Comparison of ENCODE assay signal across 22 cellular contexts in the genomic region with DNA sequence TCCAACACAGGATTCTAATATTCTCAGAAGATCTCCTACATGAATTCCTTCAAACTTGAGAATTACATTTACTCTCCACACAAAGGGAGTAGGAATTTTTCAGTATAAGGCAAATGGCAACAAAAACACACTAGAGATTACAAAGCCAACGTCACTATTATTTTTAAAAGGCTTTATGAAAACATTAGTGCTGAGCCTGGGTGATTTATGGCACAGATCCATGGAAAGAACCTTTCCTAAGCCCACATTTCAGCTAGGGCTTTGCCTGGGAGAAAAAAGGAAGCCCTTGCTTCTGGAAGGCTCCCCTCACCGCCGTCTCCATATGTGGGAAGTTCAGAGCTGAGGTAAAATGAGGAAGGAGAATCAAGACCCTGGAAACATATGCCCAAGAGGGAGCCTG.
"Had no signal": no experiment of that assay in that cellular context is flagged by ENCODE, and none has a peak within 500 bp of the region (broad histone marks: within the 10 kb centered on the region; RNA-seq: fewer than 3 reads in every experiment).

No MANE protein-coding gene starts in this region.

- H3K9me3 ChIP-seq: esophagus squamous epithelium, left lung, prostate gland, uterus had no signal

- H3K9me3 Mint-ChIP-seq: activated B cell treated with CpG ODN at 0.5 μM for 24 hours; activated CD4-positive, alpha-beta memory T cell treated with anti-CD3 and anti-CD28 coated beads for 36 hours; activated naive CD8-positive, alpha-beta T cell treated with anti-CD3 and anti-CD28 coated beads, Interleukin-2, amount 50 U/mL, for 24 hours; activated T-helper 1 cell treated with anti-CD3 and anti-CD28 coated beads, Interleukin-12 subunit alpha, Interleukin-12 subunit beta, Interleukin-2, Interleukin-4 antibody, amounts not matched to agents 30 ng/mL and 10 ng/mL and 1 ng/mL, durations not matched to agents 14 hours and 24 hours and 36 hours; stimulated activated naive CD8-positive, alpha-beta T cell treated with anti-CD3 and anti-CD28 coated beads, Interleukin-15, Interleukin-2, amounts not matched to agents 100 ng/mL and 50 ng/mL, for 24 hours had no signal

- H3K27me3 Mint-ChIP-seq: activated naive CD8-positive, alpha-beta T cell treated with anti-CD3 and anti-CD28 coated beads, Interleukin-2, amount 50 U/mL, for 24 hours had no signal

- H3K4me3 ChIP-seq: esophagus squamous epithelium, left lung, lung, prostate gland, SK-N-MC, uterus had no signal

- DNase-seq: activated B cell treated with CpG ODN at 0.5 μM for 24 hours; activated CD4-positive, alpha-beta memory T cell treated with anti-CD3 and anti-CD28 coated beads for 36 hours; activated CD4-positive, alpha-beta T cell treated with anti-CD3 and anti-CD28 coated beads for 4 hours; activated gamma-delta T cell; activated naive CD4-positive, alpha-beta T cell treated with anti-CD3 and anti-CD28 coated beads, Interleukin-2, amount 50 U/mL, for 16 hours; activated naive CD8-positive, alpha-beta T cell treated with anti-CD3 and anti-CD28 coated beads, Interleukin-2, amount 50 U/mL, for 24 hours; anterior cingulate cortex; esophagus squamous epithelium; foreskin keratinocyte; left lung; naive thymus-derived CD4-positive, alpha-beta T cell; stimulated activated CD4-positive, alpha-beta T cell treated with anti-CD3 and anti-CD28 coated beads, Interleukin-4, amount 100 ng/mL, for 24 hours; SW 1271; T-helper 17 cell; trophoblast cell; uterus had no signal

- H3K27ac ChIP-seq: esophagus squamous epithelium, foreskin keratinocyte, left lung, prostate gland, SK-N-MC, uterus had no signal

- FAIRE-seq: colon had no signal

- ATAC-seq: activated naive CD8-positive, alpha-beta T cell treated with anti-CD3 and anti-CD28 coated beads, Interleukin-2, amount 50 U/mL, for 24 hours; foreskin keratinocyte; left lung; naive thymus-derived CD4-positive, alpha-beta T cell; T-helper 17 cell had no signal

- H3K27ac Mint-ChIP-seq: activated B cell treated with CpG ODN at 0.5 μM for 24 hours; activated CD4-positive, alpha-beta memory T cell treated with anti-CD3 and anti-CD28 coated beads for 36 hours; activated naive CD8-positive, alpha-beta T cell treated with anti-CD3 and anti-CD28 coated beads, Interleukin-2, amount 50 U/mL, for 24 hours; activated T-helper 1 cell treated with anti-CD3 and anti-CD28 coated beads, Interleukin-12 subunit alpha, Interleukin-12 subunit beta, Interleukin-2, Interleukin-4 antibody, amounts not matched to agents 30 ng/mL and 10 ng/mL and 1 ng/mL, durations not matched to agents 14 hours and 24 hours and 36 hours; naive thymus-derived CD4-positive, alpha-beta T cell; stimulated activated naive CD8-positive, alpha-beta T cell treated with anti-CD3 and anti-CD28 coated beads, Interleukin-15, Interleukin-2, amounts not matched to agents 100 ng/mL and 50 ng/mL, for 24 hours; T-helper 17 cell had no signal

- H3K4me1 ChIP-seq: esophagus squamous epithelium, foreskin keratinocyte, left lung, prostate gland, uterus had no signal

- H3K27me3 ChIP-seq: esophagus squamous epithelium, foreskin keratinocyte, left lung, uterus had no signal

- H3K4me1 Mint-ChIP-seq: activated B cell treated with CpG ODN at 0.5 μM for 24 hours; activated naive CD8-positive, alpha-beta T cell treated with anti-CD3 and anti-CD28 coated beads, Interleukin-2, amount 50 U/mL, for 24 hours; naive thymus-derived CD4-positive, alpha-beta T cell; T-helper 17 cell had no signal

- H3K4me3 Mint-ChIP-seq: activated B cell treated with CpG ODN at 0.5 μM for 24 hours; activated CD4-positive, alpha-beta memory T cell treated with anti-CD3 and anti-CD28 coated beads for 36 hours; activated naive CD8-positive, alpha-beta T cell treated with anti-CD3 and anti-CD28 coated beads, Interleukin-2, amount 50 U/mL, for 24 hours; activated T-helper 1 cell treated with anti-CD3 and anti-CD28 coated beads, Interleukin-12 subunit alpha, Interleukin-12 subunit beta, Interleukin-2, Interleukin-4 antibody, amounts not matched to agents 30 ng/mL and 10 ng/mL and 1 ng/mL, durations not matched to agents 14 hours and 24 hours and 36 hours; naive thymus-derived CD4-positive, alpha-beta T cell; stimulated activated naive CD8-positive, alpha-beta T cell treated with anti-CD3 and anti-CD28 coated beads, Interleukin-15, Interleukin-2, amounts not matched to agents 100 ng/mL and 50 ng/mL, for 24 hours; T-helper 17 cell had no signal

- H3K36me3 Mint-ChIP-seq: activated CD4-positive, alpha-beta memory T cell treated with anti-CD3 and anti-CD28 coated beads for 36 hours; naive thymus-derived CD4-positive, alpha-beta T cell had no signal

- H3K36me3 ChIP-seq: esophagus squamous epithelium, left lung, prostate gland, uterus had no signal
